ENCODE assay signal across 19 cellular contexts in the genomic region with DNA sequence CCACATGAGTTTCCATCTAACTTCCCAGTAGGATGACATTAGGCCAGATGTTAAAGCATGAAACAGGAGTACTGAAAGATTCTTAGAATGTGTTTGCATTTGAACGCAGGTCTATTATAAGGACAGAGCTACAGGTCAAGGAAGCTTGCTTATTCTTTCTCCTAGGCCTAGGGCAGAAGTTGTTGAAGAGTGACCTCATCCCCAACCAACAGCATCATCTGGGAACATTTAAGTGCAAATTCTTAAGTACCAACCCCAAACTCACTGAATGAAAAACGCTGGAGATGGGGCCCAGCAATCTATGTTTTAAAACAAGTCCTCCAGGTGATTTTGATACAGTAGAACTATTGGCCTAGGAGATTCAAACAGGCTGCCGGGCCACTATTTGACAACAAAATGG. TPM values are rescaled to one million over a fixed set of nuclear protein-coding genes. Genes with fewer than 3 reads are reported as not detected.
DNase-seq lines count a peak whose midpoint lies in the region; ATAC-seq and TF ChIP-seq lines count a peak whose summit lies in the region.
"Had no signal": no experiment of that assay in that cellular context is flagged by ENCODE, and none has a peak within 500 bp of the region (broad histone marks: within the 10 kb centered on the region; RNA-seq: fewer than 3 reads in every experiment).

No MANE protein-coding gene starts in this region.

- peaks cover 11% of the 10 kb centered on the region for H3K4me1 Mint-ChIP-seq in Calu3 (ENCODE audit: low read depth, unreplicated experiment)

- CTCF ChIA-PET in Calu3 (lab: Charles Lee), result no interaction called here

- DNase-seq in ELF-1 (ENCODE audit: low read depth, low spot score) (peak; percentile 27), caudate nucleus (lab: John Stamatoyannopoulos, UW) (no peak), iris pigment epithelial cell (ENCODE audit: low read depth) (peak; percentile 51), islet precursor cell (no peak), Calu3 (no peak), substantia nigra (lab: John Stamatoyannopoulos, UW) (no peak), Right ventricle myocardium inferior (ENCODE audit: missing footprints) (no peak)
- DNase-seq: activated effector memory CD4-positive, alpha-beta T cell treated with anti-CD3 and anti-CD28 coated beads, Interleukin-2, amount 50 U/mL, for 16 hours; AML-193; amniotic stem cell; NCI-H1105; NCI-H2081 treated with DMSO at 0.1 percent for 48 hours; NCI-H510A treated with DMSO at 0.1 percent for 48 hours; stimulated activated CD4-positive, alpha-beta T cell treated with anti-CD3 and anti-CD28 coated beads, Interleukin-4, amount 100 ng/mL, for 4 hours had no signal

- no peaks in the 10 kb centered on the region for H3K9me3 Mint-ChIP-seq in Calu3 (ENCODE audit: low read depth, unreplicated experiment)
- H3K9me3 Mint-ChIP-seq: dendritic cell treated with granulocyte-macrophage colony-stimulating factor and Interleukin-4, amounts not matched to agents 40 ng/mL and 50 ng/mL, for 4 days had no signal

- H3K9ac ChIP-seq in HUES48 (ENCODE audit: low read depth, low read length), result no peak overlapping the region

- no peak for ATAC-seq in Right ventricle myocardium inferior
- ATAC-seq: HCT116, SK-N-SH treated with all-trans-retinoic acid at 6 μM for 48 hours had no signal

- H3K9me3 ChIP-seq in HUES48 (ENCODE audit: control insufficient read depth, insufficient read depth, low read length), result no peaks in the 10 kb centered on the region

- H3K27ac ChIP-seq in HUES48 (ENCODE audit: low read depth, low read length), result peak overlapping the region; percentile 80
- H3K27ac ChIP-seq in caudate nucleus (ENCODE audit: low read depth, low read length), result peak overlapping the region; percentile 48
- no peak overlapping the region for H3K27ac ChIP-seq in substantia nigra (ENCODE audit: low read depth, low read length, poor library complexity, severe bottlenecking)
- H3K27ac ChIP-seq: RWPE1 had no signal

- H3K36me3 ChIP-seq in HUES48 (ENCODE audit: control insufficient read depth, insufficient read depth, low read length), result peaks cover 10% of the 10 kb centered on the region; the same call in 1 of the 2 replicates

- no TSS peak for BruUV-seq in Calu3 (replicated peaks; lab: Mats Ljungman, UMichigan)

- intact Hi-C loops in Calu3 (cut with micrococcal nuclease; ENCODE audit: unreplicated experiment) (no loop called here), Right ventricle myocardium inferior (cut with DNase I) (no loop called here)

- H3K27me3 ChIP-seq in HUES48 (ENCODE audit: control insufficient read depth, insufficient read depth, low read length), result no peaks in the 10 kb centered on the region

- no peaks in the 10 kb centered on the region for H3K27me3 Mint-ChIP-seq in Calu3 (ENCODE audit: unreplicated experiment)
- H3K27me3 Mint-ChIP-seq: dendritic cell treated with granulocyte-macrophage colony-stimulating factor and Interleukin-4, amounts not matched to agents 40 ng/mL and 50 ng/mL, for 4 days had no signal

- no peak overlapping the region for H3K4me3 Mint-ChIP-seq in Calu3 (ENCODE audit: low read depth, unreplicated experiment)
- H3K4me3 Mint-ChIP-seq: dendritic cell treated with granulocyte-macrophage colony-stimulating factor and Interleukin-4, amounts not matched to agents 40 ng/mL and 50 ng/mL, for 4 days had no signal

- no peak overlapping the region for H3K4me3 ChIP-seq in HUES48 (ENCODE audit: low read depth, low read length)

- peaks cover 42% of the 10 kb centered on the region for H3K4me1 ChIP-seq in HUES48 (ENCODE audit: control insufficient read depth, insufficient read depth, low read length)

- H3K36me3 Mint-ChIP-seq in Calu3 (ENCODE audit: insufficient read depth, unreplicated experiment), result peaks cover 13% of the 10 kb centered on the region

- TF ChIP-seq CTCF in Calu3 (IDR thresholded peaks at IDR 0.05; ENCODE audit: unreplicated experiment), result no peak

- H3K27ac Mint-ChIP-seq in Calu3 (ENCODE audit: unreplicated experiment), result no peak overlapping the region
- H3K27ac Mint-ChIP-seq: dendritic cell treated with granulocyte-macrophage colony-stimulating factor and Interleukin-4, amounts not matched to agents 40 ng/mL and 50 ng/mL, for 4 days had no signal

RNA-seq across cellular contexts. Expression of gene PAPLN, which starts 52.4 kb away (rescaled TPM):
- 0.17 and 0.59 TPM in 2 replicates for total RNA-seq in Calu3 (2022)
- 2.5 TPM for total RNA-seq in Right ventricle myocardium inferior

Comparison
In these comparisons a context has a peak if more than half of its experiments do, and no peak if none do; other contexts are left out.
1. DNase-seq: peak in ELF-1 (single experiment) and iris pigment epithelial cell (single experiment); none in caudate nucleus (0 of 61), islet precursor cell (single experiment), Calu3 (single experiment), substantia nigra (0 of 49) and Right ventricle myocardium inferior (single experiment).